9 cellular contexts compared by ENCODE assay signal in the genomic region with DNA sequence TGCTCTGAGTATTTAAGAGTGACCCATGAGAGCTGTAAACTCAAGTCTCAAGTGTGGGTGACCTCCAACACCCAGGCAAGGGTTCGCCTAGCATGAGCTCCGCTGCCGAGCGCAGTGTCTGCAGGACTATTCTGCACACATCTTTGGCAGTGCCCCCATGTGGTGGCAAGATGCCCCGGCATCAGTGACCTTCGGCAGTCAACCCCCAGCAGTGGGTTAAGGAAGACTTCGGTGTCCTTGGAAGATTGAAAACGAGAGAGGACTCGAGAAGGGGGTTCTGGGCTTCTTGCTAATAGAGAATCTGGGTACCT. TPM values are rescaled to one million over a fixed set of nuclear protein-coding genes. Genes with fewer than 3 reads are reported as not detected.
A peak's percentile ranks its signal among the peaks of the same experiment; 100 is the strongest.
DNase-seq lines count a peak whose midpoint lies in the region; ATAC-seq and TF ChIP-seq lines count a peak whose summit lies in the region.
"Had no signal": no experiment of that assay in that cellular context is flagged by ENCODE, and none has a peak within 500 bp of the region (broad histone marks: within the 10 kb centered on the region; RNA-seq: fewer than 3 reads in every experiment).

No MANE protein-coding gene starts in this region.

- peak overlapping the region; percentile 67 for H3K4me3 Mint-ChIP-seq in T-helper 17 cell
- H3K4me3 Mint-ChIP-seq in stimulated activated effector memory CD8-positive, alpha-beta T cell treated with anti-CD3 and anti-CD28 coated beads, Interleukin-12 subunit alpha, Interleukin-12 subunit beta, amount 100 ng/mL, for 72 hours = no peak overlapping the region

- ATAC-seq in T-helper 17 cell = no peak
- ATAC-seq in activated CD4-positive, CD25-positive, alpha-beta regulatory T cell treated with anti-CD3 and anti-CD28 coated beads, Interleukin-2, amount 50 U/mL, for 24 hours = no peak
- no peak for ATAC-seq in stimulated activated effector memory CD8-positive, alpha-beta T cell treated with anti-CD3 and anti-CD28 coated beads, Interleukin-12 subunit alpha, Interleukin-12 subunit beta, amount 100 ng/mL, for 72 hours

- H3K27me3 Mint-ChIP-seq in T-helper 17 cell = no peaks in the 10 kb centered on the region

- H3K4me1 Mint-ChIP-seq in T-helper 17 cell = peaks cover 51% of the 10 kb centered on the region
- H3K4me1 Mint-ChIP-seq in stimulated activated effector memory CD8-positive, alpha-beta T cell treated with anti-CD3 and anti-CD28 coated beads, Interleukin-12 subunit alpha, Interleukin-12 subunit beta, amount 100 ng/mL, for 72 hours = peaks cover 63% of the 10 kb centered on the region

- DNase-seq in CD1c-positive myeloid dendritic cell (ENCODE audit: extremely low spot score) (peak; percentile 20), GM12864 (ENCODE audit: low read depth) (no peak), T-helper 17 cell (no peak), kidney epithelial cell (ENCODE audit: low read depth) (no peak), SKM-1 treated with dmso at 0.1 percent for 144 hours (lab: John Stamatoyannopoulos, UW; ENCODE audit: unreplicated experiment) (no peak)
- DNase-seq in stimulated activated effector memory CD8-positive, alpha-beta T cell treated with anti-CD3 and anti-CD28 coated beads, Interleukin-12 subunit alpha, Interleukin-12 subunit beta, amount 100 ng/mL, for 72 hours (ENCODE audit: low spot score in 2 of 2) = no peak
- DNase-seq: activated CD4-positive, CD25-positive, alpha-beta regulatory T cell treated with anti-CD3 and anti-CD28 coated beads, Interleukin-2, amount 50 U/mL, for 72 hours; foreskin fibroblast had no signal

- H3K36me3 ChIP-seq in kidney epithelial cell (ENCODE audit: control insufficient read depth, insufficient read depth, low read length) = no peaks in the 10 kb centered on the region

- no peak overlapping the region for H3K4me3 ChIP-seq in GM12864 (ENCODE audit: low read depth, low read length)
- no peak overlapping the region for H3K4me3 ChIP-seq in kidney epithelial cell (ENCODE audit: low read depth, low read length)

- H3K27ac Mint-ChIP-seq in T-helper 17 cell = peak overlapping the region; percentile 93
- no peak overlapping the region for H3K27ac Mint-ChIP-seq in stimulated activated effector memory CD8-positive, alpha-beta T cell treated with anti-CD3 and anti-CD28 coated beads, Interleukin-12 subunit alpha, Interleukin-12 subunit beta, amount 100 ng/mL, for 72 hours

- H3K9me3 Mint-ChIP-seq in stimulated activated effector memory CD8-positive, alpha-beta T cell treated with anti-CD3 and anti-CD28 coated beads, Interleukin-12 subunit alpha, Interleukin-12 subunit beta, amount 100 ng/mL, for 72 hours = no peaks in the 10 kb centered on the region

- peaks cover 13% of the 10 kb centered on the region for H3K27me3 ChIP-seq in kidney epithelial cell (ENCODE audit: control insufficient read depth, insufficient read depth, low read length)

- TF ChIP-seq CTCF in GM12864 (IDR thresholded peaks at IDR 0.05; ENCODE audit: low read depth, low read length, missing control alignments) (peak; percentile 32), kidney epithelial cell (IDR thresholded peaks at IDR 0.05; ENCODE audit: insufficient read depth, low read length, poor library complexity, severe bottlenecking) (peak; percentile 22)

- H3K9me3 ChIP-seq in T-helper 17 cell (ENCODE audit: control insufficient read depth, low read length, poor library complexity, severe bottlenecking) = no peaks in the 10 kb centered on the region

- no peaks in the 10 kb centered on the region for H3K36me3 Mint-ChIP-seq in T-helper 17 cell (ENCODE audit: low read depth)
- no peaks in the 10 kb centered on the region for H3K36me3 Mint-ChIP-seq in stimulated activated effector memory CD8-positive, alpha-beta T cell treated with anti-CD3 and anti-CD28 coated beads, Interleukin-12 subunit alpha, Interleukin-12 subunit beta, amount 100 ng/mL, for 72 hours

RNA-seq across cellular contexts. Expression of a gene that starts 43.1 kb away (rescaled TPM):
- total RNA-seq in T-helper 17 cell = 100 to 1,000 TPM; 176 to 257 TPM
- total RNA-seq in kidney epithelial cell = 42.8 and 53.5 TPM in 2 replicates
